Comparison of ENCODE assay signal across 8 cellular contexts in genomic region chr2:108690001-108690400, GRCh38. TPM values are rescaled to one million over a fixed set of nuclear protein-coding genes. Genes with fewer than 3 reads are reported as not detected.
A peak's percentile ranks its signal among the peaks of the same experiment; 100 is the strongest.
DNase-seq lines count a peak whose midpoint lies in the region; ATAC-seq and TF ChIP-seq lines count a peak whose summit lies in the region.
"Not testable (repeated sequence)": the region's sequence is repeated elsewhere in the genome, so short reads cannot be mapped to it uniquely, and the experiment has no call there.

No MANE protein-coding gene starts in this region.

- H3K36me3 ChIP-seq in lower lobe of right lung = peaks cover 15% of the 10 kb centered on the region

- H3K27ac Mint-ChIP-seq in T-cell; chondrocyte (ENCODE audit: unreplicated experiment); type B pancreatic cell: not testable (repeated sequence)

- not testable (repeated sequence) for H3K4me1 Mint-ChIP-seq in T-cell; chondrocyte (ENCODE audit: low read depth); type B pancreatic cell (ENCODE audit: unreplicated experiment)

- H3K4me1 ChIP-seq in lower lobe of right lung = not testable (repeated sequence)

- POLR2A ChIA-PET in T-cell (lab: Charles Lee) = not testable (repeated sequence)

- intact Hi-C loops in lower lobe of right lung (cut with DNase I) = not testable (repeated sequence)

- H3K9me3 ChIP-seq in lower lobe of right lung = not testable (repeated sequence)

- H3K4me3 Mint-ChIP-seq in T-cell; chondrocyte (ENCODE audit: unreplicated experiment); type B pancreatic cell: not testable (repeated sequence)

- ATAC-seq in GM18867 (IDR thresholded peaks at IDR 0.05; ENCODE audit: unreplicated experiment) (peak; percentile 82), GM21423 (IDR thresholded peaks at IDR 0.05; ENCODE audit: unreplicated experiment) (peak; percentile 75), HG02885 (IDR thresholded peaks at IDR 0.05; ENCODE audit: poor library complexity, unreplicated experiment) (peak; percentile 85), HG03521 (IDR thresholded peaks at IDR 0.05; ENCODE audit: unreplicated experiment) (peak; percentile 78), T-cell (replicated peaks in 1 of 4) (peak; percentile 57 to 74 (median 62)), lower lobe of right lung (peak; percentile 61 to 78)

- H3K27me3 Mint-ChIP-seq in T-cell; chondrocyte (ENCODE audit: low read depth); type B pancreatic cell: not testable (repeated sequence)

- TF ChIP-seq CTCF in chondrocyte (IDR thresholded peaks at IDR 0.05) = peak; percentile 55
- not testable (repeated sequence) for TF ChIP-seq CTCF in lower lobe of right lung (IDR thresholded peaks at IDR 0.05)
- peak; percentile 28 for TF ChIP-seq CTCF in type B pancreatic cell (conservative IDR thresholded peaks at IDR 0.05)

- not testable (repeated sequence) for H3K36me3 Mint-ChIP-seq in T-cell; chondrocyte (ENCODE audit: low read depth); type B pancreatic cell

- CTCF ChIA-PET in T-cell (lab: Charles Lee) = not testable (repeated sequence)

- not testable (repeated sequence) for H3K27ac ChIP-seq in lower lobe of right lung

- H3K4me3 ChIP-seq in lower lobe of right lung = not testable (repeated sequence)

- H3K27me3 ChIP-seq in lower lobe of right lung (ENCODE audit: low read depth) = not testable (repeated sequence)

- not testable (repeated sequence) for DNase-seq in T-cell; chondrocyte (ENCODE audit: low spot score); lower lobe of right lung; type B pancreatic cell (ENCODE audit: extremely low spot score, unreplicated experiment)

- H3K9me3 Mint-ChIP-seq in T-cell; chondrocyte (ENCODE audit: low read depth); type B pancreatic cell: not testable (repeated sequence)

RNA-seq across cellular contexts. Expression of gene RANBP2, which starts 29.3 kb away (rescaled TPM):
- 100 to 1,000 TPM in 2 of 5 donors, 10 to 100 TPM in 3; 65.8 to 131 (median 74.6) TPM for total RNA-seq in T-cell
- 48.8 to 67.6 TPM (median 52.7 TPM) in 3 replicates for total RNA-seq in chondrocyte
- total RNA-seq in lower lobe of right lung = 72.5 TPM
- 68.4 and 80.3 TPM in 2 replicates for total RNA-seq in type B pancreatic cell (ENCODE audit: low replicate concordance)
